19 cellular contexts compared by ENCODE assay signal in genomic region chr9:89975586-89975985, GRCh38.
"Had no signal": no experiment of that assay in that cellular context is flagged by ENCODE, and none has a peak within 500 bp of the region (broad histone marks: within the 10 kb centered on the region; RNA-seq: fewer than 3 reads in every experiment).

No MANE protein-coding gene starts in this region.

- H3K4me1 ChIP-seq: esophagus squamous epithelium, thyroid gland had no signal

- H3K27me3 ChIP-seq: esophagus squamous epithelium, gastroesophageal sphincter, heart right ventricle, thyroid gland had no signal

- ATAC-seq: activated T-cell treated with anti-CD3 and anti-CD28 coated beads, Interleukin-2, amount 50 U/mL, for 72 hours; gastroesophageal sphincter; left colon; natural killer cell had no signal

- H3K36me3 ChIP-seq: esophagus squamous epithelium, gastroesophageal sphincter, heart right ventricle, thyroid gland had no signal

- H3K4me3 ChIP-seq: esophagus squamous epithelium, gastroesophageal sphincter, heart right ventricle, thyroid gland had no signal

- H3K9me3 ChIP-seq: esophagus squamous epithelium, gastroesophageal sphincter, heart right ventricle, thyroid gland had no signal

- DNase-seq: activated CD4-positive, alpha-beta memory T cell treated with anti-CD3 and anti-CD28 coated beads for 36 hours; activated CD4-positive, alpha-beta T cell treated with anti-CD3 and anti-CD28 coated beads for 48 hours; activated effector memory CD4-positive, alpha-beta T cell treated with Interleukin-2 at 50 U/mL for 16 hours; activated naive CD4-positive, alpha-beta T cell treated with anti-CD3 and anti-CD28 coated beads for 36 hours; activated naive CD8-positive, alpha-beta T cell treated with anti-CD3 and anti-CD28 coated beads, Interleukin-2, amount 10 ng/mL, durations not matched to agents 7 days and 5 days; activated T-cell treated with anti-CD3 and anti-CD28 coated beads, Interleukin-2, amount 50 U/mL, for 72 hours; amygdala; cortex of kidney; endodermal cell; esophagus squamous epithelium; heart right ventricle; islet precursor cell; left colon; natural killer cell; retina; stimulated activated CD4-positive, alpha-beta T cell treated with anti-CD3 and anti-CD28 coated beads, Interleukin-1b, Interleukin-23, amount 100 ng/mL, for 48 hours; substantia nigra; thyroid gland had no signal

- H3K27ac ChIP-seq: esophagus squamous epithelium, gastroesophageal sphincter, heart right ventricle, thyroid gland had no signal
